In the genomic region with DNA sequence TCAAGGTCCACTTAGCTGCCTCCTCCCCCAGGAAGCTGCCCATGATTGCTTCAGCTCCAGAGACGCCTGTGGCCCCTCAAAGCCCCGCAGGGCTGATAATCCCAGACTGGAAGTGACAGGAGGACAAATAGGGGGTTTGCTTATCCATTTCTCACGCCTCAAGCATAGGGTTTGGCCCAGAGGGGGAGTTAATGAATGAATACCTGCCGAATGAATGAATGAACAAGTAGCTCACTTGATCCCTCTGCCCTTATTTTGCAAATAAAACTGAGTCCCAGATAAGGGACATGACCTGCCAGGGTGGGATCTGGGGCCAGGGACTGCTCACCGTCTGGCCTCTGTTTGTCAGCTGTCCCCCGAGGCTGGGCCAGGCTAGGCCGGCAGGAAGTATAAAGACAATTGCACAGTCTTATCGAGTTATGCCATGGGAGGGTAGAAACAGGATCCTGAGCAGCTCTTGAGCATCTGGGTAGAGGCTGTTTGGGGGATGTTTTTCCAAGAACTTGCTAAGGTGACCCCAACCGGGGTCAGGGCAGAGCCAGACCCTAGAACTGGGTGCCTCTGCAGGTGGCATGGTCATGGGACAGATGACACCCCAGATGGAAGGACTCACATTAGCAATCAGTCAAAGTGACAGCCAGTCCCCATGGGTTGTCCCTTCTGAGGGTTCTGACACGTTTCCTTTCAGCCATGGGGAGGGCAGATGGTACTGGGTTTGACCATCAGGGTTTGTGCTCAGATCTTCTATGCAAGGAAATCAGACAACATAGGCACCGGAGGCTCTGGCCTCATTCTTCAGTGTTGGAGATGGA, we compare ENCODE assay signal across 23 cellular contexts.
"Had no signal": no experiment of that assay in that cellular context is flagged by ENCODE, and none has a peak within 500 bp of the region (broad histone marks: within the 10 kb centered on the region; RNA-seq: fewer than 3 reads in every experiment).

No MANE protein-coding gene starts in this region.

- H3K27ac ChIP-seq: foreskin keratinocyte, right atrium auricular region, skin epidermis, transverse colon had no signal

- H3K27me3 Mint-ChIP-seq: activated naive CD8-positive, alpha-beta T cell; brain; central memory CD8-positive, alpha-beta T cell; natural killer cell treated with Interleukin-12 subunit alpha and Interleukin-12 subunit beta and Interleukin-15 and Interleukin-18, amount 100 ng/mL, for 72 hours; T-cell had no signal

- H3K4me1 Mint-ChIP-seq: activated CD4-positive, alpha-beta memory T cell treated with anti-CD3 and anti-CD28 coated beads, Interleukin-2, amount 10 ng/mL, durations not matched to agents 7 days and 5 days; central memory CD8-positive, alpha-beta T cell had no signal

- H3K4me3 Mint-ChIP-seq: activated CD4-positive, alpha-beta memory T cell treated with anti-CD3 and anti-CD28 coated beads, Interleukin-2, amount 10 ng/mL, durations not matched to agents 7 days and 5 days; activated naive CD8-positive, alpha-beta T cell; activated T-cell treated with anti-CD3 and anti-CD28 coated beads, Interleukin-2, amount 50 U/mL, for 72 hours; brain; central memory CD8-positive, alpha-beta T cell; natural killer cell treated with Interleukin-12 subunit alpha and Interleukin-12 subunit beta and Interleukin-15 and Interleukin-18, amount 100 ng/mL, for 72 hours; T-cell had no signal

- DNase-seq: activated CD4-positive, alpha-beta memory T cell treated with anti-CD3 and anti-CD28 coated beads, Interleukin-2, amount 10 ng/mL, durations not matched to agents 7 days and 5 days; activated CD4-positive, alpha-beta T cell treated with anti-CD3 and anti-CD28 coated beads for 4 hours; activated CD8-positive, alpha-beta memory T cell treated with anti-CD3 and anti-CD28 coated beads, Interleukin-2, amount 50 U/mL, for 48 hours; activated gamma-delta T cell; activated T-cell treated with anti-CD3 and anti-CD28 coated beads, Interleukin-2, amount 50 U/mL, for 72 hours; amygdala; cortex of kidney; effector CD4-positive, alpha-beta T cell; foreskin keratinocyte; occipital lobe; stimulated activated CD4-positive, alpha-beta T cell treated with anti-CD3 and anti-CD28 coated beads, Interleukin-4, amount 100 ng/mL, for 4 hours; stimulated activated CD8-positive, alpha-beta memory T cell treated with anti-CD3 and anti-CD28 coated beads, Interleukin-4, amount 100 ng/mL, for 48 hours; stimulated activated naive CD4-positive, alpha-beta T cell treated with Interleukin-2 at 50 U/mL for 16 hours; T-cell; T-helper 9 cell; transverse colon had no signal

- H3K9me3 Mint-ChIP-seq: activated CD4-positive, alpha-beta memory T cell treated with anti-CD3 and anti-CD28 coated beads, Interleukin-2, amount 10 ng/mL, durations not matched to agents 7 days and 5 days; central memory CD8-positive, alpha-beta T cell; T-cell had no signal

- H3K9me3 ChIP-seq: right atrium auricular region, transverse colon had no signal

- H3K36me3 ChIP-seq: right atrium auricular region, transverse colon had no signal

- H3K36me3 Mint-ChIP-seq: natural killer cell treated with Interleukin-12 subunit alpha and Interleukin-12 subunit beta and Interleukin-15 and Interleukin-18, amount 100 ng/mL, for 72 hours; T-cell had no signal

- H3K27me3 ChIP-seq: right atrium auricular region, transverse colon had no signal

- H3K4me3 ChIP-seq: right atrium auricular region, skin epidermis, transverse colon had no signal

- H3K27ac Mint-ChIP-seq: activated CD4-positive, alpha-beta memory T cell treated with anti-CD3 and anti-CD28 coated beads, Interleukin-2, amount 10 ng/mL, durations not matched to agents 7 days and 5 days; activated naive CD8-positive, alpha-beta T cell; activated T-cell treated with anti-CD3 and anti-CD28 coated beads, Interleukin-2, amount 50 U/mL, for 72 hours; progenitor cell of endocrine pancreas; T-cell had no signal

- ATAC-seq: activated T-cell treated with anti-CD3 and anti-CD28 coated beads, Interleukin-2, amount 50 U/mL, for 72 hours; foreskin keratinocyte; natural killer cell treated with Interleukin-12 subunit alpha and Interleukin-12 subunit beta and Interleukin-15 and Interleukin-18, amount 100 ng/mL, for 72 hours; T-cell had no signal

- H3K4me1 ChIP-seq: foreskin keratinocyte, transverse colon had no signal
